19 cellular contexts compared by ENCODE assay signal in the genomic region with DNA sequence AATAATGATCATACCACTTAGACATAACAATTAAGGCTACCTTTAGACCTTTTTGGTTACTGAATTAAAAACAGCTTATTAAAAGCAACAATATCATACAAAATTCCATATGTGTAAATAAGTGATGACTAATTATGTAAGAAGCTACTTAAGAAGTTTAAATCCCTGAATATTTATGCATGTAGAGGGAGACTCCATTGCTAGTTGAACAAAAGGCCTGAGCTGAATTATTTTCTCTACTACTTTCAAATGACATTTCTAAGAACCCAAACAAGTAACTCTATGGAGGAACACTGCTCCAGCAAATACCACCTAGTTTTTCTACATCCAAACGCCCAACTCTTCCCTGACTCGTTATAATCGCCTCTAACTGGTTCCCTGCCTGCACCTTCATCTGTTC. TPM values are rescaled to one million over a fixed set of nuclear protein-coding genes. Genes with fewer than 3 reads are reported as not detected.
A peak's percentile ranks its signal among the peaks of the same experiment; 100 is the strongest.
DNase-seq lines count a peak whose midpoint lies in the region; ATAC-seq, FAIRE-seq and TF ChIP-seq lines count a peak whose summit lies in the region.
"Had no signal": no experiment of that assay in that cellular context is flagged by ENCODE, and none has a peak within 500 bp of the region (broad histone marks: within the 10 kb centered on the region; RNA-seq: fewer than 3 reads in every experiment).

No MANE protein-coding gene starts in this region.

- no peaks in the 10 kb centered on the region for H3K9me3 Mint-ChIP-seq in CD8-positive, alpha-beta T cell
- H3K9me3 Mint-ChIP-seq in naive thymus-derived CD4-positive, alpha-beta T cell: no peaks in the 10 kb centered on the region

- no TSS peak for BruUV-seq in GM12878 (replicated peaks; lab: Mats Ljungman, UMichigan)

- H3K4me1 Mint-ChIP-seq in CD8-positive, alpha-beta T cell (ENCODE audit: low read depth): peaks cover 82% of the 10 kb centered on the region
- peaks cover 62 to 95% (median 82%) of the 10 kb centered on the region in 7 donors for H3K4me1 Mint-ChIP-seq in naive thymus-derived CD4-positive, alpha-beta T cell

- H3K9me2 ChIP-seq in GM23248 (ENCODE audit: insufficient read depth): no peaks in the 10 kb centered on the region

- H3F3A ChIP-seq in GM23248 (ENCODE audit: insufficient read depth): peaks cover 25% of the 10 kb centered on the region; the same call in 1 of the 2 replicates

- H3K79me2 ChIP-seq in GM23248 (ENCODE audit: insufficient read depth) (peaks cover 100% of the 10 kb centered on the region), GM12878 (ENCODE audit: control insufficient read depth, insufficient read depth, low read length) (peaks cover 94% of the 10 kb centered on the region)

- no peak overlapping the region for H2AFZ ChIP-seq in GM23248
- no peak overlapping the region for H2AFZ ChIP-seq in GM12878 (ENCODE audit: control insufficient read depth, low read depth, low read length)
- H2AFZ ChIP-seq: neural progenitor cell had no signal

- no peak overlapping the region for H3K27ac ChIP-seq in CD8-positive, alpha-beta T cell (ENCODE audit: low read depth, low read length)
- H3K27ac ChIP-seq in GM23248 (no peak overlapping the region), GM12878 (ENCODE audit: control insufficient read depth, insufficient read depth) (peak overlapping the region; percentile 50; the same call in 1 of the 2 replicates), Peyer's patch (no peak overlapping the region)
- H3K27ac ChIP-seq in naive thymus-derived CD4-positive, alpha-beta T cell (ENCODE audit: low read depth, low read length): no peak overlapping the region
- H3K27ac ChIP-seq: body of pancreas, neural progenitor cell, upper lobe of right lung, WERI-Rb-1 had no signal

- no peak for FAIRE-seq in GM12878 (lab: Jason Lieb, UNC)

- peaks cover 46% of the 10 kb centered on the region for H4K20me1 ChIP-seq in GM23248 (ENCODE audit: insufficient read depth)
- no peaks in the 10 kb centered on the region for H4K20me1 ChIP-seq in GM12878 (ENCODE audit: control insufficient read depth, insufficient read depth)

- TF ChIP-seq POLR2A in GM12878 (IDR thresholded peaks at IDR 0.05; ENCODE audit: low read depth, low read length) (no peak), Peyer's patch (IDR thresholded peaks at IDR 0.05) (no peak)

- no peak for TF ChIP-seq CTCF in CD8-positive, alpha-beta T cell (IDR thresholded peaks at IDR 0.05)
- TF ChIP-seq CTCF in GM12878 (IDR thresholded peaks at IDR 0.05 in 2 of 3, conservative IDR thresholded peaks at IDR 0.05 in 1 of 3; ENCODE audit: control insufficient read depth in 2 of 3, extremely low read depth in 1 of 3, insufficient read depth in 1 of 3, low read depth in 3 of 3, low read length in 3 of 3) (no peak), Peyer's patch (IDR thresholded peaks at IDR 0.05) (no peak)

- no peak for TF ChIP-seq EP300 in GM12878 (IDR thresholded peaks at IDR 0.05; ENCODE audit: borderline replicate concordance in 1 of 2, control insufficient read depth in 1 of 2, low read depth in 2 of 2, low read length in 2 of 2)

- TF ChIP-seq RAD21 in GM12878 (IDR thresholded peaks at IDR 0.05; ENCODE audit: insufficient read depth, low read depth, low read length): no peak

- POLR2A ChIA-PET in CD8-positive, alpha-beta T cell (lab: Charles Lee): interaction anchor here (0.8 to 1.9 kb wide), 3 partner anchors 22 to 63 kb away, joined by 3 to 8 read pairs (median 4); no protein-coding TSS in a partner anchor
- POLR2A ChIA-PET in GM12878 (lab: Charles Lee): interaction anchor here (1.7 to 2.3 kb wide), 2 partner anchors 17 to 18 kb away, joined by 4 to 5 read pairs; no protein-coding TSS in a partner anchor
- POLR2A ChIA-PET in naive thymus-derived CD4-positive, alpha-beta T cell (lab: Charles Lee): no interaction called here

- no peaks in the 10 kb centered on the region for H3K36me3 ChIP-seq in CD8-positive, alpha-beta T cell (ENCODE audit: insufficient read depth, low read length)
- H3K36me3 ChIP-seq in GM23248 (ENCODE audit: low read depth) (no peaks in the 10 kb centered on the region), GM12878 (ENCODE audit: control insufficient read depth in 2 of 2, insufficient read depth in 2 of 2, low read length in 1 of 2) (peaks cover 0 to 5% of the 10 kb centered on the region in 2 experiments; a peak in 3 of 4 replicates), Peyer's patch (no peaks in the 10 kb centered on the region)
- H3K36me3 ChIP-seq in naive thymus-derived CD4-positive, alpha-beta T cell (ENCODE audit: control insufficient read depth in 2 of 3, insufficient read depth in 3 of 3, low read length in 3 of 3): no peaks in the 10 kb centered on the region
- H3K36me3 ChIP-seq: esophagus squamous epithelium, upper lobe of right lung, WERI-Rb-1 had no signal

- CTCF ChIA-PET in CD8-positive, alpha-beta T cell (lab: Charles Lee): interaction anchor here (1.2 kb wide), 1 partner anchor 14 kb away, joined by 3 read pairs; no protein-coding TSS in a partner anchor
- CTCF ChIA-PET in GM12878 (lab: Yijun Ruan, JAX): interaction anchor here (1.1 to 2.5 kb wide), 8 partner anchors 10 to 59 kb away, joined by 3 to 20 read pairs (median 4); no protein-coding TSS in a partner anchor
- CTCF ChIA-PET in naive thymus-derived CD4-positive, alpha-beta T cell (lab: Charles Lee): no interaction called here

- peak overlapping the region; percentile 45 for H3K4me2 ChIP-seq in GM23248 (ENCODE audit: unreplicated experiment)
- no peak overlapping the region for H3K4me2 ChIP-seq in GM12878 (ENCODE audit: control insufficient read depth, insufficient read depth)
- H3K4me2 ChIP-seq: neural progenitor cell had no signal

- no peaks in the 10 kb centered on the region for H3K27me3 ChIP-seq in CD8-positive, alpha-beta T cell (ENCODE audit: insufficient read depth, low read length)
- no peaks in the 10 kb centered on the region for H3K27me3 ChIP-seq in GM23248 (replicated peaks; ENCODE audit: insufficient read depth)
- H3K27me3 ChIP-seq in GM12878 (replicated peaks in 1 of 2; ENCODE audit: control insufficient read depth in 2 of 2, insufficient read depth in 2 of 2, low read length in 1 of 2): no peaks in the 10 kb centered on the region
- H3K27me3 ChIP-seq in naive thymus-derived CD4-positive, alpha-beta T cell (ENCODE audit: control insufficient read depth in 2 of 2, insufficient read depth in 2 of 2, low read length in 2 of 2): no peaks in the 10 kb centered on the region
- no peaks in the 10 kb centered on the region for H3K27me3 ChIP-seq in Peyer's patch
- H3K27me3 ChIP-seq: body of pancreas, esophagus squamous epithelium, neural progenitor cell, upper lobe of right lung had no signal

- in situ Hi-C loops in GM23248 (cut with MboI) (no loop called here), GM12878 (cut with MboI) (no loop called here)

- RAD21 ChIA-PET in GM12878 (lab: Charles Lee; ENCODE audit: unreplicated experiment): interaction anchor here (1.0 to 2.5 kb wide), 4 partner anchors 14 to 38 kb away, joined by 3 to 13 read pairs (median 6); no protein-coding TSS in a partner anchor

- H3K4me3 ChIP-seq in CD8-positive, alpha-beta T cell (ENCODE audit: low read depth, low read length): no peak overlapping the region
- no peak overlapping the region for H3K4me3 ChIP-seq in GM23248
- no peak overlapping the region for H3K4me3 ChIP-seq in GM12878
- H3K4me3 ChIP-seq in naive thymus-derived CD4-positive, alpha-beta T cell (ENCODE audit: low read length): no peak overlapping the region
- no peak overlapping the region for H3K4me3 ChIP-seq in Peyer's patch
- H3K4me3 ChIP-seq: body of pancreas, esophagus squamous epithelium, neural progenitor cell, upper lobe of right lung had no signal

- H3K9me3 ChIP-seq in CD8-positive, alpha-beta T cell (ENCODE audit: low read length): no peaks in the 10 kb centered on the region
- H3K9me3 ChIP-seq in GM23248 (ENCODE audit: low read depth): no peaks in the 10 kb centered on the region
- H3K9me3 ChIP-seq in GM12878 (replicated peaks; ENCODE audit: control insufficient read depth, insufficient read depth, low read length): no peaks in the 10 kb centered on the region; the same call in 2 of the 3 replicates
- H3K9me3 ChIP-seq in naive thymus-derived CD4-positive, alpha-beta T cell (ENCODE audit: control insufficient read depth in 2 of 3, low read length in 3 of 3): no peaks in the 10 kb centered on the region
- no peaks in the 10 kb centered on the region for H3K9me3 ChIP-seq in Peyer's patch
- H3K9me3 ChIP-seq: body of pancreas, esophagus squamous epithelium, upper lobe of right lung had no signal

- H3K36me3 Mint-ChIP-seq in CD8-positive, alpha-beta T cell: peaks cover 33% of the 10 kb centered on the region
- peaks cover 0 to 24% (median 3%) of the 10 kb centered on the region in 5 donors for H3K36me3 Mint-ChIP-seq in naive thymus-derived CD4-positive, alpha-beta T cell

- intact Hi-C loops in CD8-positive, alpha-beta T cell (cut with DNase I, micrococcal nuclease): loop anchor here in 1 of 2 experiments (1.0 to 2.0 kb wide), 2 partner anchors 8 to 13 kb away; no protein-coding TSS in a partner anchor
- intact Hi-C loops in GM12878 (cut with micrococcal nuclease; ENCODE audit: unreplicated experiment): no loop called here
- intact Hi-C loops in naive thymus-derived CD4-positive, alpha-beta T cell (cut with micrococcal nuclease): no loop called here

- no peaks in the 10 kb centered on the region for H3K27me3 Mint-ChIP-seq in CD8-positive, alpha-beta T cell (ENCODE audit: low read depth)
- H3K27me3 Mint-ChIP-seq in naive thymus-derived CD4-positive, alpha-beta T cell: no peaks in the 10 kb centered on the region

- ATAC-seq in CD8-positive, alpha-beta T cell: no peak
- ATAC-seq in GM12878: no peak
- ATAC-seq in naive thymus-derived CD4-positive, alpha-beta T cell: no peak
- ATAC-seq: body of pancreas, upper lobe of right lung had no signal

- 56 to 58% methylated on average over 3 of the region's 3 CpGs for WGBS in GM23248 (ENCODE audit: low coverage in 1 of 2, low lambda C conversion rate in 2 of 2, missing lambda C conversion rate in 2 of 2), 2 experiments
- 100% methylated on average over 3 of the region's 3 CpGs for WGBS in GM12878 (ENCODE audit: insufficient coverage, insufficient replicate concordance, low lambda C conversion rate, missing lambda C conversion rate)

- no peak overlapping the region for H3K4me3 Mint-ChIP-seq in CD8-positive, alpha-beta T cell
- peak overlapping the region in 8 of 10 donors; percentile 12 to 72 (median 40) for H3K4me3 Mint-ChIP-seq in naive thymus-derived CD4-positive, alpha-beta T cell
- H3K4me3 Mint-ChIP-seq: neural progenitor cell had no signal

- H3K4me1 ChIP-seq in CD8-positive, alpha-beta T cell (ENCODE audit: insufficient read depth, low read length): peaks cover 65% of the 10 kb centered on the region
- H3K4me1 ChIP-seq in GM23248 (ENCODE audit: insufficient read depth) (peaks cover 39% of the 10 kb centered on the region), GM12878 (ENCODE audit: control insufficient read depth, insufficient read depth, low read length) (peaks cover 54% of the 10 kb centered on the region), Peyer's patch (peaks cover 0 to 49% (median 21%) of the 10 kb centered on the region in 4 donors)
- H3K4me1 ChIP-seq in naive thymus-derived CD4-positive, alpha-beta T cell (ENCODE audit: control insufficient read depth in 2 of 2, insufficient read depth in 2 of 2, low read length in 2 of 2): peaks cover 52 to 71% of the 10 kb centered on the region in 2 donors

- DNase-seq in CD8-positive, alpha-beta T cell: no peak
- DNase-seq in GM23248: peak; percentile 30
- no peak for DNase-seq in GM12878 (ENCODE audit: low read depth, low spot score)
- DNase-seq in naive thymus-derived CD4-positive, alpha-beta T cell: no peak
- DNase-seq in NAMALWA (ENCODE audit: low spot score): no peak
- DNase-seq in Peyer's patch: no peak
- no peak for DNase-seq in NCI-H146 (lab: John Stamatoyannopoulos, UW)
- no peak for DNase-seq in retina
- DNase-seq: activated naive CD4-positive, alpha-beta T cell; body of pancreas; dermis blood vessel endothelial cell; esophagus squamous epithelium; NCI-H226; RPMI8226; stimulated activated CD4-positive, alpha-beta T cell treated with anti-CD3 and anti-CD28 coated beads, Interleukin-12 subunit alpha, Interleukin-12 subunit beta, amount 100 ng/mL, for 4 hours; SW 1271; upper lobe of right lung; WERI-Rb-1 had no signal

- H3K9ac ChIP-seq in GM23248 (no peak overlapping the region), GM12878 (ENCODE audit: control insufficient read depth, insufficient read depth, low read length) (no peak overlapping the region)
- H3K9ac ChIP-seq: neural progenitor cell had no signal

- peak overlapping the region; percentile 71 for H3K27ac Mint-ChIP-seq in CD8-positive, alpha-beta T cell
- H3K27ac Mint-ChIP-seq in naive thymus-derived CD4-positive, alpha-beta T cell: peak overlapping the region in 8 of 9 donors; percentile 29 to 88 (median 60)
- H3K27ac Mint-ChIP-seq: neural progenitor cell had no signal

- SMC1A ChIA-PET in GM12878 (lab: Charles Lee; ENCODE audit: uncharacterized antibody, unreplicated experiment): interaction anchor here (0.8 to 13.4 kb wide), 7 partner anchors 9 to 54 kb away, joined by 3 to 205 read pairs (median 4); no protein-coding TSS in a partner anchor

RNA-seq across cellular contexts. Expression of a gene that starts 31.5 kb away (rescaled TPM):
- total RNA-seq in CD8-positive, alpha-beta T cell: 100 to 1,000 TPM; 205 TPM
- total RNA-seq in GM23248 (2014; rRNA removed; shearing (Covaris generic)): 12.5 and 19.1 TPM in 2 replicates
- polyA plus RNA-seq in GM23248 (2016; fragmentation: Nextera tagmentation; extraction: Ambion mirVana) (10.6 and 10.7 TPM in 2 replicates), GM12878 (2011; rRNA removed) (59.2 and 68.1 TPM in 2 replicates), GM12878 (2014; fragmentation: Illumina TruSeq; extraction: Trizol) (27.8 and 36.2 TPM in 2 replicates), GM12878 (2014; fragmentation: Nextera tagmentation; extraction: Ambion mirVana) (1 to 10 TPM; 6.8 to 7.6 TPM), GM12878 (2014; rRNA removed) (20.7 and 21.5 TPM in 2 replicates), GM12878 (2016; fragmentation: Nextera tagmentation; extraction: Ambion mirVana) (10 to 100 TPM; 15.0 to 15.6 TPM)
- 161 and 173 TPM in 2 replicates for total RNA-seq in GM12878 (2013; cell fraction: nucleolus; rRNA removed)
- total RNA-seq in GM12878 (2014; rRNA removed) (19.0 and 23.7 TPM in 2 replicates), GM12878 (2014; rRNA removed; fragmentation: Illumina TruSeq; extraction: Trizol) (19.2 and 19.7 TPM in 2 replicates), GM12878 (2021) (20.4 and 22.1 TPM in 2 replicates), Peyer's patch (10 to 100 TPM; 41.5 to 77.6 (median 49.0) TPM)
- 20.9 TPM for polyA plus RNA-seq in GM12878 (2011; ENCODE audit: low read depth)
- polyA plus RNA-seq in GM12878 (2011; cell fraction: cytosol; rRNA removed): 34.2 and 34.6 TPM in 2 replicates
- 53.3 and 68.6 TPM in 2 replicates for polyA plus RNA-seq in GM12878 (2011; cell fraction: nucleus; rRNA removed)
- polyA plus RNA-seq in GM12878 (2012): 18.8 and 25.4 TPM in 2 replicates
- 90.9 and 130 TPM in 2 replicates for polyA minus RNA-seq in GM12878 (2011; rRNA and poly(A)+ RNA removed)
- polyA minus RNA-seq in GM12878 (2011; cell fraction: cytosol; rRNA and poly(A)+ RNA removed): 15.6 and 24.0 TPM in 2 replicates
- 66.1 and 97.8 TPM in 2 replicates for polyA minus RNA-seq in GM12878 (2011; cell fraction: nucleus; rRNA and poly(A)+ RNA removed)
- total RNA-seq in naive thymus-derived CD4-positive, alpha-beta T cell: 100 to 1,000 TPM in 4 of 5 experiments, 10 to 100 TPM in 1; 46.0 to 156 (median 117) TPM
- polyA plus RNA-seq in naive thymus-derived CD4-positive, alpha-beta T cell: 10 to 100 TPM; 50.0 to 63.3 TPM
